6 cellular contexts compared by ENCODE assay signal in genomic region chr2:176136375-176137248, GRCh38. TPM values are rescaled to one million over a fixed set of nuclear protein-coding genes. Genes with fewer than 3 reads are reported as not detected.
DNase-seq lines count a peak whose midpoint lies in the region; FAIRE-seq and TF ChIP-seq lines count a peak whose summit lies in the region.

No MANE protein-coding gene starts in this region.

- H3K4me3 ChIP-seq in adrenal gland: peak overlapping the region; percentile 14 to 96 (median 32)
- peak overlapping the region; percentile 39 for H3K4me3 ChIP-seq in neural progenitor cell

- 0 to 1% (median 1%) methylated on average over 20 to 71 of the region's 71 CpGs for WGBS in adrenal gland, 4 donors

- no peak overlapping the region for H3K27ac Mint-ChIP-seq in neural progenitor cell

- peak overlapping the region; percentile 66 for H3K4me2 ChIP-seq in neural progenitor cell

- no peak for TF ChIP-seq CTCF in adrenal gland (IDR thresholded peaks at IDR 0.05)
- no peak for TF ChIP-seq CTCF in neural progenitor cell (IDR thresholded peaks at IDR 0.05)

- H2AFZ ChIP-seq in neural progenitor cell (replicated peaks): peak overlapping the region; percentile 55

- H4K20me1 ChIP-seq in neural progenitor cell (ENCODE audit: low read depth): peaks cover 67% of the 10 kb centered on the region

- no peaks in the 10 kb centered on the region for H3K79me2 ChIP-seq in neural progenitor cell (ENCODE audit: low read depth)

- H3K9me3 ChIP-seq in adrenal gland (replicated peaks in 1 of 3): no peaks in the 10 kb centered on the region
- no peaks in the 10 kb centered on the region for H3K9me3 ChIP-seq in neural progenitor cell (ENCODE audit: low read depth)

- H3F3A ChIP-seq in neural progenitor cell (ENCODE audit: low read depth): no peaks in the 10 kb centered on the region

- FAIRE-seq in H54 (lab: Jason Lieb, UNC): no peak

- intact Hi-C loops in adrenal gland (cut with DNase I): no loop called here

- TF ChIP-seq POLR2A in H54 (IDR thresholded peaks at IDR 0.05; ENCODE audit: low read depth, low read length) (no peak; the same call in 1 of the 2 replicates), adrenal gland (IDR thresholded peaks at IDR 0.05) (peak; percentile 41 to 56)

- no peak overlapping the region for H3K9ac ChIP-seq in neural progenitor cell

- H3K9me3 Mint-ChIP-seq in neural progenitor cell: peaks cover 14% of the 10 kb centered on the region

- H3K4me1 Mint-ChIP-seq in neural progenitor cell: peaks cover 4% of the 10 kb centered on the region

- peaks cover 91% of the 10 kb centered on the region for H3K27me3 Mint-ChIP-seq in neural progenitor cell (ENCODE audit: insufficient read depth, low read depth)

- H3K4me1 ChIP-seq in adrenal gland (replicated peaks in 1 of 2) (peaks cover 34 to 60% of the 10 kb centered on the region in 2 donors), neural progenitor cell (no peaks in the 10 kb centered on the region)

- H3K27ac ChIP-seq in adrenal gland (peak overlapping the region; percentile 64 to 97 (median 94)), neural progenitor cell (no peak overlapping the region)

- peak; percentile 62 for DNase-seq in H54 (ENCODE audit: insufficient read length, low spot score)
- peak; percentile 54 to 73 (median 63) for DNase-seq in adrenal gland
- peak; percentile 67 for DNase-seq in neural progenitor cell (ENCODE audit: low spot score)
- DNase-seq in NCI-H2171 (lab: John Stamatoyannopoulos, UW): no peak
- no peak for DNase-seq in activated CD4-positive, alpha-beta T cell treated with anti-CD3 and anti-CD28 coated beads for 1 hour
- DNase-seq in SIG-M5 treated with dmso at 0.1 percent for 504 hours (lab: John Stamatoyannopoulos, UW; ENCODE audit: unreplicated experiment): no peak

- peak overlapping the region; percentile 77 for H3K4me3 Mint-ChIP-seq in neural progenitor cell

- H3K36me3 Mint-ChIP-seq in neural progenitor cell: no peaks in the 10 kb centered on the region

- peaks cover 0 to 2% of the 10 kb centered on the region in 2 donors for H3K36me3 ChIP-seq in adrenal gland (replicated peaks in 1 of 2)
- no peaks in the 10 kb centered on the region for H3K36me3 ChIP-seq in neural progenitor cell

- H3K27me3 ChIP-seq in adrenal gland (no peaks in the 10 kb centered on the region), neural progenitor cell (peaks cover 100% of the 10 kb centered on the region)

RNA-seq across cellular contexts. Expression of gene HOXD8, which starts 7.1 kb away (rescaled TPM):
- total RNA-seq in adrenal gland (10 to 100 TPM; 11.3 to 46.2 (median 35.0) TPM), neural progenitor cell (ENCODE audit: low replicate concordance) (not detected in 2 replicates)
- polyA plus RNA-seq in adrenal gland: 10 to 100 TPM; 14.4 to 19.8 (median 17.3) TPM

RNA-seq across cellular contexts. Expression of gene HOXD9, which starts 14.1 kb away (rescaled TPM):
- total RNA-seq in adrenal gland (10 to 100 TPM in 4 of 8 donors, 1 to 10 TPM in 4; 2.7 to 35.6 (median 10.1) TPM), neural progenitor cell (ENCODE audit: low replicate concordance) (not detected in 2 replicates)
- 1 to 10 TPM; 2.5 to 7.6 (median 7.5) TPM for polyA plus RNA-seq in adrenal gland

RNA-seq across cellular contexts. Expression of gene HOXD4, which starts 14.7 kb away (rescaled TPM):
- total RNA-seq in adrenal gland: 10 to 100 TPM in 4 of 8 donors, 1 to 10 TPM in 4; 1.9 to 20.2 (median 7.5) TPM
- 10 to 100 TPM in 2 of 3 donors, 1 to 10 TPM in 1; 2.2 to 38.5 (median 27.0) TPM for polyA plus RNA-seq in adrenal gland
- total RNA-seq in neural progenitor cell (ENCODE audit: low replicate concordance): not detected in 2 replicates

RNA-seq across cellular contexts. Expression of gene HOXD10, which starts 20.0 kb away (rescaled TPM):
- total RNA-seq in adrenal gland (under 1 TPM in 2 of 8 donors, not detected in 6; 0.14 to 0.23 TPM), neural progenitor cell (ENCODE audit: low replicate concordance) (not detected in 2 replicates)
- polyA plus RNA-seq in adrenal gland: under 1 TPM in 1 of 3 donors, not detected in 2; 0.11 TPM

RNA-seq across cellular contexts. Expression of gene HOXD3, which starts 20.5 kb away (rescaled TPM):
- total RNA-seq in adrenal gland (10 to 100 TPM in 4 of 8 donors, 1 to 10 TPM in 4; 3.3 to 41.3 (median 10.6) TPM), neural progenitor cell (ENCODE audit: low replicate concordance) (not detected in 2 replicates)
- polyA plus RNA-seq in adrenal gland: 10 to 100 TPM in 2 of 3 donors, 1 to 10 TPM in 1; 2.0 to 15.9 (median 12.5) TPM

Comparison
In these comparisons a context has a peak if more than half of its experiments do, and no peak if none do; other contexts are left out.
1. DNase-seq: peak in H54 (single experiment), adrenal gland (7 of 7) and neural progenitor cell (single experiment); none in NCI-H2171 (single experiment), activated CD4-positive, alpha-beta T cell treated with anti-CD3 and anti-CD28 coated beads for 1 hour (single experiment) and SIG-M5 treated with dmso at 0.1 percent for 504 hours (single experiment).
2. RNA of gene HOXD8, which starts 7.1 kb away (total RNA-seq): 11.3 to 46.2 TPM in adrenal gland; not detected in neural progenitor cell; every median in the first group is over 10 times any median in the second.